ENCODE assay signal across 17 cellular contexts in genomic region chr14:98234208-98234607, GRCh38.
A peak's percentile ranks its signal among the peaks of the same experiment; 100 is the strongest.
DNase-seq lines count a peak whose midpoint lies in the region; TF ChIP-seq lines count a peak whose summit lies in the region.
"Had no signal": no experiment of that assay in that cellular context is flagged by ENCODE, and none has a peak within 500 bp of the region (broad histone marks: within the 10 kb centered on the region; RNA-seq: fewer than 3 reads in every experiment).

No MANE protein-coding gene starts in this region.

- no peaks in the 10 kb centered on the region for H3K36me3 Mint-ChIP-seq in activated CD4-positive, alpha-beta memory T cell treated with anti-CD3 and anti-CD28 coated beads for 36 hours
- H3K36me3 Mint-ChIP-seq: CD8-positive, alpha-beta T cell; stimulated activated memory B cell treated with anti-CD40 and anti-IgM and Interleukin-4, amounts not matched to agents 10 μg/mL and 1 μg/mL and 100 μg/mL, for 72 hours had no signal

- peaks cover 71% of the 10 kb centered on the region for H3K4me1 Mint-ChIP-seq in activated CD4-positive, alpha-beta memory T cell treated with anti-CD3 and anti-CD28 coated beads for 36 hours (ENCODE audit: low read depth)
- H3K4me1 Mint-ChIP-seq: stimulated activated memory B cell treated with anti-CD40 and anti-IgM and Interleukin-4, amounts not matched to agents 10 μg/mL and 1 μg/mL and 100 μg/mL, for 72 hours had no signal

- H3K27me3 Mint-ChIP-seq in activated CD4-positive, alpha-beta memory T cell treated with anti-CD3 and anti-CD28 coated beads for 36 hours = no peaks in the 10 kb centered on the region
- H3K27me3 Mint-ChIP-seq: stimulated activated memory B cell treated with anti-CD40 and anti-IgM and Interleukin-4, amounts not matched to agents 10 μg/mL and 1 μg/mL and 100 μg/mL, for 72 hours had no signal

- no peak overlapping the region for H3K4me3 Mint-ChIP-seq in activated CD4-positive, alpha-beta memory T cell treated with anti-CD3 and anti-CD28 coated beads for 36 hours
- H3K4me3 Mint-ChIP-seq: CD8-positive, alpha-beta T cell; stimulated activated memory B cell treated with anti-CD40 and anti-IgM and Interleukin-4, amounts not matched to agents 10 μg/mL and 1 μg/mL and 100 μg/mL, for 72 hours had no signal

- no peaks in the 10 kb centered on the region for H3K27me3 ChIP-seq in kidney epithelial cell (ENCODE audit: control insufficient read depth, insufficient read depth, low read length)
- H3K27me3 ChIP-seq: ovary, upper lobe of right lung had no signal

- peak overlapping the region; percentile 36 for H3K27ac Mint-ChIP-seq in activated CD4-positive, alpha-beta memory T cell treated with anti-CD3 and anti-CD28 coated beads for 36 hours
- H3K27ac Mint-ChIP-seq: stimulated activated memory B cell treated with anti-CD40 and anti-IgM and Interleukin-4, amounts not matched to agents 10 μg/mL and 1 μg/mL and 100 μg/mL, for 72 hours had no signal

- peak; percentile 51 to 66 for DNase-seq in activated CD4-positive, alpha-beta T cell treated with anti-CD3 and anti-CD28 coated beads, Interleukin-2, amount 50 U/mL, for 48 hours
- no peak for DNase-seq in activated CD4-positive, alpha-beta T cell treated with anti-CD3 and anti-CD28 coated beads for 1 hour
- peak; percentile 59 for DNase-seq in Daoy (ENCODE audit: low read depth)
- peak; percentile 72 for DNase-seq in activated CD4-positive, alpha-beta memory T cell treated with anti-CD3 and anti-CD28 coated beads for 36 hours
- DNase-seq in kidney epithelial cell (ENCODE audit: low read depth) = peak; percentile 31
- no peak for DNase-seq in NCI-H345 treated with DMSO at 0.1 percent for 48 hours (lab: John Stamatoyannopoulos, UW; ENCODE audit: unreplicated experiment)
- DNase-seq in amygdala (lab: John Stamatoyannopoulos, UW) = no peak
- DNase-seq in GDM1 (lab: John Stamatoyannopoulos, UW) = no peak
- DNase-seq: CD8-positive, alpha-beta T cell; cerebellar nuclear complex; foreskin melanocyte; NCI-H1092 treated with DMSO at 0.1 percent for 48 hours; NCI-H748 treated with DMSO at 0.1 percent for 48 hours; ovary; upper lobe of right lung had no signal

- POLR2A ChIA-PET in activated CD4-positive, alpha-beta memory T cell treated with anti-CD3 and anti-CD28 coated beads for 36 hours (lab: Charles Lee) = interaction anchor here (1.4 kb wide), 1 partner anchor 59 kb away, joined by 4 read pairs; no protein-coding TSS in a partner anchor

- intact Hi-C loops in activated CD4-positive, alpha-beta memory T cell treated with anti-CD3 and anti-CD28 coated beads for 36 hours (cut with micrococcal nuclease) = loop anchor here (1.0 to 2.0 kb wide), 5 partner anchors 10 to 96 kb away; no protein-coding TSS in a partner anchor

- no peaks in the 10 kb centered on the region for H3K9me3 Mint-ChIP-seq in activated CD4-positive, alpha-beta memory T cell treated with anti-CD3 and anti-CD28 coated beads for 36 hours
- H3K9me3 Mint-ChIP-seq: CD8-positive, alpha-beta T cell had no signal

- no peak for TF ChIP-seq CTCF in kidney epithelial cell (IDR thresholded peaks at IDR 0.05; ENCODE audit: insufficient read depth, low read length, poor library complexity, severe bottlenecking)

- H3K36me3 ChIP-seq in kidney epithelial cell (ENCODE audit: control insufficient read depth, insufficient read depth, low read length) = no peaks in the 10 kb centered on the region
- H3K36me3 ChIP-seq: ovary, upper lobe of right lung had no signal

- CTCF ChIA-PET in activated CD4-positive, alpha-beta memory T cell treated with anti-CD3 and anti-CD28 coated beads for 36 hours (lab: Charles Lee) = interaction anchor here (1.9 kb wide), 1 partner anchor 10 kb away, joined by 8 read pairs; no protein-coding TSS in a partner anchor

- H3K4me3 ChIP-seq in kidney epithelial cell (ENCODE audit: low read depth, low read length) = no peak overlapping the region
- H3K4me3 ChIP-seq: K562, ovary, upper lobe of right lung had no signal

Comparison
In these comparisons a context has a peak if more than half of its experiments do, and no peak if none do; other contexts are left out.
1. DNase-seq: peak in activated CD4-positive, alpha-beta T cell treated with anti-CD3 and anti-CD28 coated beads, Interleukin-2, amount 50 U/mL, for 48 hours (2 of 2), Daoy (single experiment), activated CD4-positive, alpha-beta memory T cell treated with anti-CD3 and anti-CD28 coated beads for 36 hours (single experiment) and kidney epithelial cell (single experiment); none in activated CD4-positive, alpha-beta T cell treated with anti-CD3 and anti-CD28 coated beads for 1 hour (single experiment), NCI-H345 treated with DMSO at 0.1 percent for 48 hours (single experiment), amygdala (0 of 56) and GDM1 (single experiment).